8 cellular contexts compared by ENCODE assay signal in the genomic region with DNA sequence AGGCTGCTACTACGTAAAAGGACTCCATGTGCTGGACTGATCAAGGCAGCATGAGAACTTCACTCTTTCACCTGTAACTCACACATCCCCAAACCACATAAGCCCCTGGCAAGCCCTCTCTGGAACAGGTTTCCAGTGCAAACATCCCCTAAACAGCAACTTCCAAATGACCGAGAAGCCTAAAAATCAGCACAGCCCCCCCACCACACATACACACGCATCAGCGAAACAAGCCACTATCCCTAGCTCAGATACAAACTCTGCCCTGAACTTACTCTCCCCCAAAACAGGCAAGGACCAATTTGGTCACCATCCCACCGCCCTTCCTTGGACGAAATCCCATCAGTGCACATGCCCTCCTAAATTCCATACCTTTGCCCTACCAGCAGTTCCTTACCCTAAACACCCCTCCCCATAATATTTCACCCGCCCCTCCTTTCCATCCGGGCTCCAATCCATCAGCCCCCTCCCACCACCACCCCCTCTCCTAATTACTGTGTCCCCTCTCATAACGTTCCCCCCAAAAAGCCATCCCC. TPM values are rescaled to one million over a fixed set of nuclear protein-coding genes. Genes with fewer than 3 reads are reported as not detected.
DNase-seq lines count a peak whose midpoint lies in the region; ATAC-seq, FAIRE-seq and TF ChIP-seq lines count a peak whose summit lies in the region.

No MANE protein-coding gene starts in this region.

- CTCF ChIA-PET in CD4-positive, alpha-beta memory T cell (lab: Charles Lee; ENCODE audit: partially characterized antibody), result interaction anchor here (1.3 to 1.5 kb wide), 2 partner anchors 50 to 122 kb away, joined by 4 to 5 read pairs; no protein-coding TSS in a partner anchor

- ATAC-seq in HG02973 (IDR thresholded peaks at IDR 0.05; ENCODE audit: unreplicated experiment), result no peak

- no peak for TF ChIP-seq POLR2A in uterus (IDR thresholded peaks at IDR 0.05)

- H3K56ac ChIP-seq in mesendoderm (ENCODE audit: low read length), result peak overlapping the region; percentile 99

- H2AK5ac ChIP-seq in mesendoderm (ENCODE audit: low read length), result peak overlapping the region; percentile 100

- TF ChIP-seq CTCF in bronchial epithelial cell (IDR thresholded peaks at IDR 0.05; ENCODE audit: insufficient read depth, low read length, severe bottlenecking) (no peak), uterus (IDR thresholded peaks at IDR 0.05) (no peak)

- H2BK120ac ChIP-seq in mesendoderm (ENCODE audit: low read depth, low read length), result peak overlapping the region; percentile 47

- no peaks in the 10 kb centered on the region for H3K27me3 ChIP-seq in CD4-positive, alpha-beta memory T cell (ENCODE audit: insufficient read depth, low read length)
- no peaks in the 10 kb centered on the region for H3K27me3 ChIP-seq in NT2/D1 (ENCODE audit: insufficient read depth, insufficient read length)
- no peaks in the 10 kb centered on the region for H3K27me3 ChIP-seq in bronchial epithelial cell (ENCODE audit: control insufficient read depth, insufficient read depth, low read length)
- H3K27me3 ChIP-seq in mesendoderm (ENCODE audit: insufficient read depth, low read length, poor library complexity), result no peaks in the 10 kb centered on the region
- H3K27me3 ChIP-seq in uterus, result no peaks in the 10 kb centered on the region

- H3K4me1 Mint-ChIP-seq in CD4-positive, alpha-beta memory T cell, result peaks cover 27 to 56% (median 46%) of the 10 kb centered on the region in 4 donors

- no peaks in the 10 kb centered on the region for H3K9me3 Mint-ChIP-seq in CD4-positive, alpha-beta memory T cell

- peaks cover 8% of the 10 kb centered on the region for H3K36me3 ChIP-seq in CD4-positive, alpha-beta memory T cell (ENCODE audit: insufficient read depth, low read length)
- H3K36me3 ChIP-seq in NT2/D1 (ENCODE audit: insufficient read depth, insufficient read length, low read length) (peaks cover 40% of the 10 kb centered on the region), bronchial epithelial cell (ENCODE audit: control insufficient read depth, insufficient read depth, low read length) (no peaks in the 10 kb centered on the region), mesendoderm (ENCODE audit: control insufficient read depth, insufficient read depth, low read length) (peaks cover 5% of the 10 kb centered on the region), uterus (no peaks in the 10 kb centered on the region)

- peak overlapping the region; percentile 87 to 99 (median 96) for H3K27ac Mint-ChIP-seq in CD4-positive, alpha-beta memory T cell

- H2BK15ac ChIP-seq in mesendoderm (replicated peaks; ENCODE audit: low read depth), result no peak overlapping the region

- H4K5ac ChIP-seq in mesendoderm (ENCODE audit: low read length), result no peak overlapping the region

- H3K4me3 Mint-ChIP-seq in CD4-positive, alpha-beta memory T cell, result peak overlapping the region; percentile 89 to 96 (median 91)

- H3K27me3 Mint-ChIP-seq in CD4-positive, alpha-beta memory T cell, result no peaks in the 10 kb centered on the region

- H3K9ac ChIP-seq in NT2/D1 (ENCODE audit: insufficient read length, low read depth) (peak overlapping the region; percentile 92), mesendoderm (ENCODE audit: low read length) (peak overlapping the region; percentile 100)

- H3K4me1 ChIP-seq in CD4-positive, alpha-beta memory T cell (ENCODE audit: insufficient read depth, low read length), result peaks cover 40% of the 10 kb centered on the region
- peaks cover 4% of the 10 kb centered on the region for H3K4me1 ChIP-seq in NT2/D1 (ENCODE audit: insufficient read depth, insufficient read length)
- H3K4me1 ChIP-seq in mesendoderm (ENCODE audit: control insufficient read depth, low read depth, low read length), result no peaks in the 10 kb centered on the region
- no peaks in the 10 kb centered on the region for H3K4me1 ChIP-seq in uterus

- H3K23ac ChIP-seq in mesendoderm (ENCODE audit: low read length), result peak overlapping the region; percentile 98

- peaks cover 48% of the 10 kb centered on the region for H3K79me2 ChIP-seq in mesendoderm (ENCODE audit: control insufficient read depth, insufficient read depth, low read length)

- POLR2A ChIA-PET in CD4-positive, alpha-beta memory T cell (lab: Charles Lee; ENCODE audit: partially characterized antibody), result interaction anchor here (0.8 to 2.0 kb wide), 6 partner anchors 10 to 154 kb away, joined by 3 to 16 read pairs (median 3); a partner anchor contains a TSS

- WGBS in mesendoderm (ENCODE audit: extremely low coverage, insufficient coverage, low lambda C conversion rate), result no CpG with 5 or more reads among the region's 9 CpGs

- H3K27ac ChIP-seq in CD4-positive, alpha-beta memory T cell (ENCODE audit: low read depth, low read length), result peak overlapping the region; percentile 69
- H3K27ac ChIP-seq in mesendoderm (ENCODE audit: low read depth, low read length), result peak overlapping the region; percentile 85
- peak overlapping the region; percentile 93 to 95 for H3K27ac ChIP-seq in uterus

- peak in 4 of 5 donors; percentile 11 to 26 (median 22) for DNase-seq in CD4-positive, alpha-beta memory T cell
- DNase-seq in NT2/D1 (ENCODE audit: low read depth, low spot score) (no peak), bronchial epithelial cell (ENCODE audit: low read depth) (no peak), mesendoderm (peak; percentile 23), uterus (no peak), NCI-H82 treated with DMSO at 0.1 percent for 48 hours (lab: John Stamatoyannopoulos, UW; ENCODE audit: unreplicated experiment) (no peak), midbrain (lab: John Stamatoyannopoulos, UW) (no peak)

- H4K8ac ChIP-seq in mesendoderm (ENCODE audit: low read depth, low read length), result no peak overlapping the region

- peak overlapping the region; percentile 64 to 76 for H3K4me3 ChIP-seq in CD4-positive, alpha-beta memory T cell (ENCODE audit: low read length in 2 of 2)
- H3K4me3 ChIP-seq in NT2/D1 (ENCODE audit: insufficient read length, low read depth) (peak overlapping the region; percentile 82), bronchial epithelial cell (ENCODE audit: low read depth, low read length) (peak overlapping the region; percentile 72), mesendoderm (ENCODE audit: low read length) (peak overlapping the region; percentile 98), uterus (peak overlapping the region; percentile 60 to 80)

- intact Hi-C loops in CD4-positive, alpha-beta memory T cell (cut with micrococcal nuclease), result loop anchor here (1.0 to 2.0 kb wide), 3 partner anchors 58 to 135 kb away; a partner anchor contains a TSS
- intact Hi-C loops in uterus (cut with DNase I; ENCODE audit: low total_unique reads), result no loop called here

- H2BK5ac ChIP-seq in mesendoderm (ENCODE audit: low read length), result peak overlapping the region; percentile 73

- H3K4ac ChIP-seq in mesendoderm (ENCODE audit: low read depth, low read length), result peak overlapping the region; percentile 95

- FAIRE-seq in bronchial epithelial cell (lab: Jason Lieb, UNC), result no peak

- peaks cover 15 to 40% of the 10 kb centered on the region in 2 donors for H3K36me3 Mint-ChIP-seq in CD4-positive, alpha-beta memory T cell

- peak overlapping the region; percentile 99 for H3K4me2 ChIP-seq in mesendoderm (ENCODE audit: low read length)

- peak overlapping the region; percentile 92 for H3K18ac ChIP-seq in mesendoderm (ENCODE audit: low read length)

- peaks cover 4% of the 10 kb centered on the region for H3K79me1 ChIP-seq in mesendoderm (ENCODE audit: low read length)

- H3K9me3 ChIP-seq in CD4-positive, alpha-beta memory T cell (ENCODE audit: control insufficient read depth in 1 of 2, low read length in 2 of 2), result no peaks in the 10 kb centered on the region
- H3K9me3 ChIP-seq in NT2/D1 (ENCODE audit: insufficient read depth, low read length) (no peaks in the 10 kb centered on the region), uterus (no peaks in the 10 kb centered on the region)

RNA-seq across cellular contexts. Expression of a gene that starts 0.7 kb away (rescaled TPM):
- total RNA-seq in CD4-positive, alpha-beta memory T cell, result 10 to 100 TPM; 35.3 to 37.4 TPM
- 10 to 100 TPM; 55.6 to 74.0 TPM for polyA plus RNA-seq in CD4-positive, alpha-beta memory T cell
- total RNA-seq in bronchial epithelial cell (18.9 and 20.3 TPM in 2 replicates), uterus (10 to 100 TPM; 24.5 to 49.8 (median 37.1) TPM)
- 147 TPM for polyA plus RNA-seq in mesendoderm (2013, experiment 1 of 2)
- polyA plus RNA-seq in mesendoderm (2013, experiment 2 of 2), result 143 TPM

RNA-seq across cellular contexts. Expression of a gene that starts 4.8 kb away (rescaled TPM):
- total RNA-seq in CD4-positive, alpha-beta memory T cell, result 10 to 100 TPM; 10.6 to 11.8 TPM
- 10 to 100 TPM; 15.6 to 17.9 TPM for polyA plus RNA-seq in CD4-positive, alpha-beta memory T cell
- total RNA-seq in bronchial epithelial cell, result 7.6 and 9.2 TPM in 2 replicates
- polyA plus RNA-seq in mesendoderm (2013, experiment 1 of 2), result 181 TPM
- polyA plus RNA-seq in mesendoderm (2013, experiment 2 of 2), result 184 TPM
- 10 to 100 TPM; 12.4 to 66.3 (median 33.8) TPM for total RNA-seq in uterus

RNA-seq across cellular contexts. Expression of a gene that starts 51.0 kb away (rescaled TPM):
- 10 to 100 TPM; 27.3 to 30.0 TPM for total RNA-seq in CD4-positive, alpha-beta memory T cell
- polyA plus RNA-seq in CD4-positive, alpha-beta memory T cell, result 10 to 100 TPM; 22.7 to 33.6 TPM
- total RNA-seq in bronchial epithelial cell, result 64.3 and 85.6 TPM in 2 replicates
- polyA plus RNA-seq in mesendoderm (2013, experiment 1 of 2), result 7.6 TPM
- polyA plus RNA-seq in mesendoderm (2013, experiment 2 of 2), result 7.2 TPM
- 10 to 100 TPM in 3 of 4 donors, 1 to 10 TPM in 1; 1.5 to 76.1 (median 49.8) TPM for total RNA-seq in uterus

RNA-seq across cellular contexts. Expression of a gene that starts 57.7 kb away (rescaled TPM):
- total RNA-seq in CD4-positive, alpha-beta memory T cell, result 10 to 100 TPM; 71.4 to 74.2 TPM
- polyA plus RNA-seq in CD4-positive, alpha-beta memory T cell, result 10 to 100 TPM; 12.8 to 34.2 TPM
- 18.4 TPM in 2 replicates for total RNA-seq in bronchial epithelial cell
- 21.7 TPM for polyA plus RNA-seq in mesendoderm (2013, experiment 1 of 2)
- polyA plus RNA-seq in mesendoderm (2013, experiment 2 of 2), result 20.8 TPM
- 10 to 100 TPM; 35.9 to 74.1 (median 58.0) TPM for total RNA-seq in uterus

Comparison
In these comparisons a context has a peak if more than half of its experiments do, and no peak if none do; other contexts are left out.
1. DNase-seq: peak in CD4-positive, alpha-beta memory T cell (4 of 5) and mesendoderm (single experiment); none in NT2/D1 (single experiment), bronchial epithelial cell (single experiment), uterus (0 of 2), NCI-H82 treated with DMSO at 0.1 percent for 48 hours (single experiment) and midbrain (single experiment).
2. Peak in every context shown above with its lines, with median percentiles within 50 percentile points of each other: H3K27ac ChIP-seq and H3K4me3 ChIP-seq.